ENCODE assay signal across 9 cellular contexts in genomic region chr2:226796012-226796839, GRCh38. TPM values are rescaled to one million over a fixed set of nuclear protein-coding genes. Genes with fewer than 3 reads are reported as not detected.
A peak's percentile ranks its signal among the peaks of the same experiment; 100 is the strongest.
DNase-seq lines count a peak whose midpoint lies in the region; ATAC-seq and TF ChIP-seq lines count a peak whose summit lies in the region.
"Had no signal": no experiment of that assay in that cellular context is flagged by ENCODE, and none has a peak within 500 bp of the region (broad histone marks: within the 10 kb centered on the region; RNA-seq: fewer than 3 reads in every experiment).

No MANE protein-coding gene starts in this region.

- H3K4me3 ChIP-seq in SK-N-SH (ENCODE audit: low read depth in 2 of 2, low read length in 1 of 2) (peak overlapping the region in 1 of 2 experiments; percentile 26; a peak in 2 of 4 replicates), mesenchymal stem cell (ENCODE audit: insufficient read depth in 1 of 2, low read depth in 1 of 2, low read length in 2 of 2) (peak overlapping the region; percentile 18 to 86)

- TF ChIP-seq RAD21 in SK-N-SH (IDR thresholded peaks at IDR 0.05; ENCODE audit: low read length): no peak

- H3K4me3 Mint-ChIP-seq in central memory CD8-positive, alpha-beta T cell: peak overlapping the region; percentile 16
- peak overlapping the region; percentile 85 for H3K4me3 Mint-ChIP-seq in type B pancreatic cell
- H3K4me3 Mint-ChIP-seq in activated T-helper 2 cell treated with anti-CD3 and anti-CD28 coated beads, Interferon-gamma antibody, Interleukin-2, Interleukin-4, amounts not matched to agents 10 μg/mL and 5 μg/mL and 100 μg/mL, durations not matched to agents 14 hours and 24 hours and 36 hours (ENCODE audit: low read depth): no peak overlapping the region

- peak overlapping the region in 1 of 2 experiments; percentile 46 for H3K23ac ChIP-seq in mesenchymal stem cell (ENCODE audit: low read length in 2 of 2)

- ATAC-seq in SK-N-SH treated with all-trans-retinoic acid at 6 μM for 48 hours: no peak
- no peak for ATAC-seq in central memory CD8-positive, alpha-beta T cell (replicated peaks; ENCODE audit: extremely low read depth, poor library complexity, severe bottlenecking)

- no peaks in the 10 kb centered on the region for H3K9me3 Mint-ChIP-seq in central memory CD8-positive, alpha-beta T cell
- no peaks in the 10 kb centered on the region for H3K9me3 Mint-ChIP-seq in type B pancreatic cell
- no peaks in the 10 kb centered on the region for H3K9me3 Mint-ChIP-seq in activated T-helper 2 cell treated with anti-CD3 and anti-CD28 coated beads, Interferon-gamma antibody, Interleukin-2, Interleukin-4, amounts not matched to agents 10 μg/mL and 5 μg/mL and 100 μg/mL, durations not matched to agents 14 hours and 24 hours and 36 hours

- peak overlapping the region in 1 of 2 experiments; percentile 30 for H3K14ac ChIP-seq in mesenchymal stem cell (ENCODE audit: low read length in 2 of 2)

- H4K8ac ChIP-seq in mesenchymal stem cell (ENCODE audit: low read length): peak overlapping the region; percentile 70

- H3K79me2 ChIP-seq in SK-N-SH (ENCODE audit: insufficient read depth): peaks cover 80% of the 10 kb centered on the region

- peak overlapping the region; percentile 19 for H2BK120ac ChIP-seq in mesenchymal stem cell (ENCODE audit: low read depth, low read length)

- H3K36me3 Mint-ChIP-seq in central memory CD8-positive, alpha-beta T cell (ENCODE audit: insufficient read depth): peaks cover 4% of the 10 kb centered on the region
- peaks cover 23% of the 10 kb centered on the region for H3K36me3 Mint-ChIP-seq in type B pancreatic cell
- no peaks in the 10 kb centered on the region for H3K36me3 Mint-ChIP-seq in activated T-helper 2 cell treated with anti-CD3 and anti-CD28 coated beads, Interferon-gamma antibody, Interleukin-2, Interleukin-4, amounts not matched to agents 10 μg/mL and 5 μg/mL and 100 μg/mL, durations not matched to agents 14 hours and 24 hours and 36 hours (ENCODE audit: low read depth)

- H2BK5ac ChIP-seq in mesenchymal stem cell (ENCODE audit: low read depth, low read length, poor library complexity, severe bottlenecking): no peak overlapping the region

- H3K4me1 ChIP-seq in SK-N-SH (ENCODE audit: control insufficient read depth in 1 of 2, insufficient read depth in 2 of 2, low read depth in 1 of 2, low read length in 1 of 2) (peaks cover 12 to 28% of the 10 kb centered on the region in 2 experiments; a peak in 3 of 4 replicates), mesenchymal stem cell (ENCODE audit: control insufficient read depth, insufficient read depth, low read depth, low read length) (peaks cover 35% of the 10 kb centered on the region)

- peaks cover 11% of the 10 kb centered on the region for H3K27me3 Mint-ChIP-seq in central memory CD8-positive, alpha-beta T cell
- H3K27me3 Mint-ChIP-seq in type B pancreatic cell: no peaks in the 10 kb centered on the region
- H3K27me3 Mint-ChIP-seq in activated T-helper 2 cell treated with anti-CD3 and anti-CD28 coated beads, Interferon-gamma antibody, Interleukin-2, Interleukin-4, amounts not matched to agents 10 μg/mL and 5 μg/mL and 100 μg/mL, durations not matched to agents 14 hours and 24 hours and 36 hours (ENCODE audit: low read depth): peaks cover 1% of the 10 kb centered on the region

- H3K27ac ChIP-seq in SK-N-SH (ENCODE audit: low read depth in 2 of 2, low read length in 1 of 2) (no peak overlapping the region), mesenchymal stem cell (ENCODE audit: low read length, poor library complexity, severe bottlenecking) (no peak overlapping the region)

- H3K79me1 ChIP-seq in mesenchymal stem cell (replicated peaks; ENCODE audit: low read length, poor library complexity, severe bottlenecking): no peaks in the 10 kb centered on the region

- no peak for DNase-seq in SK-N-SH
- DNase-seq in central memory CD8-positive, alpha-beta T cell (ENCODE audit: low spot score in 2 of 2): no peak
- no peak for DNase-seq in mesenchymal stem cell
- DNase-seq in type B pancreatic cell (ENCODE audit: extremely low spot score, unreplicated experiment): no peak
- no peak for DNase-seq in glomerular visceral epithelial cell (ENCODE audit: extremely low spot score)
- no peak for DNase-seq in 8988T
- DNase-seq in activated T-helper 2 cell treated with anti-CD3 and anti-CD28 coated beads, Interferon-gamma antibody, Interleukin-2, Interleukin-4, amounts not matched to agents 10 μg/mL and 5 μg/mL and 100 μg/mL, durations not matched to agents 14 hours and 24 hours and 36 hours (ENCODE audit: low spot score): no peak
- DNase-seq: activated T-cell treated with anti-CD3 and anti-CD28 coated beads for 4 hours had no signal

- H2AK5ac ChIP-seq in mesenchymal stem cell (ENCODE audit: low read length, severe bottlenecking): peak overlapping the region; percentile 1

- H2BK15ac ChIP-seq in mesenchymal stem cell (ENCODE audit: low read depth, poor library complexity, severe bottlenecking): peak overlapping the region; percentile 71

- H3K4me2 ChIP-seq in SK-N-SH (peak overlapping the region; percentile 85; the same call in 1 of the 2 replicates), mesenchymal stem cell (ENCODE audit: low read length, poor library complexity, severe bottlenecking) (peak overlapping the region; percentile 67)

- intact Hi-C loops in activated T-helper 2 cell treated with anti-CD3 and anti-CD28 coated beads, Interferon-gamma antibody, Interleukin-2, Interleukin-4, amounts not matched to agents 10 μg/mL and 5 μg/mL and 100 μg/mL, durations not matched to agents 14 hours and 24 hours and 36 hours (cut with micrococcal nuclease): loop anchor here (10.0 kb wide), 1 partner anchor 311 kb away; no protein-coding TSS in a partner anchor

- H2BK12ac ChIP-seq in mesenchymal stem cell (ENCODE audit: low read length in 2 of 2): peak overlapping the region; percentile 31 to 89

- H3K9me3 ChIP-seq in SK-N-SH: no peaks in the 10 kb centered on the region
- no peaks in the 10 kb centered on the region for H3K9me3 ChIP-seq in mesenchymal stem cell (ENCODE audit: control insufficient read depth, low read length)

- no peaks in the 10 kb centered on the region for H3F3A ChIP-seq in SK-N-SH (replicated peaks; ENCODE audit: insufficient read depth)

- no peak overlapping the region for H3K9ac ChIP-seq in SK-N-SH
- peak overlapping the region; percentile 95 for H3K9ac ChIP-seq in mesenchymal stem cell (ENCODE audit: low read length)

- H3K27me3 ChIP-seq in SK-N-SH (ENCODE audit: insufficient read depth) (no peaks in the 10 kb centered on the region), mesenchymal stem cell (ENCODE audit: control insufficient read depth in 1 of 2, insufficient read depth in 1 of 2, low read length in 2 of 2) (no peaks in the 10 kb centered on the region)

- peaks cover 10% of the 10 kb centered on the region; the same call in 1 of the 2 replicates for H4K20me1 ChIP-seq in SK-N-SH (ENCODE audit: insufficient read depth)

- peak overlapping the region; percentile 65 to 78 for H3K4ac ChIP-seq in mesenchymal stem cell (ENCODE audit: low read depth in 1 of 2, low read length in 2 of 2)

- CTCF ChIA-PET in SK-N-SH (lab: Yijun Ruan, JAX): interaction anchor here (1.6 kb wide), 1 partner anchor 189 kb away, joined by 5 read pairs; no protein-coding TSS in a partner anchor

- TF ChIP-seq CTCF in SK-N-SH (IDR thresholded peaks at IDR 0.05): no peak
- no peak for TF ChIP-seq CTCF in type B pancreatic cell (conservative IDR thresholded peaks at IDR 0.05)

- H3K36me3 ChIP-seq in SK-N-SH (replicated peaks in 1 of 2; ENCODE audit: control insufficient read depth in 1 of 2, insufficient read depth in 2 of 2, low read length in 1 of 2): peaks cover 0 to 33% of the 10 kb centered on the region in 2 experiments
- peaks cover 30 to 32% of the 10 kb centered on the region in 2 experiments for H3K36me3 ChIP-seq in mesenchymal stem cell (ENCODE audit: control insufficient read depth in 1 of 2, insufficient read depth in 2 of 2, low read depth in 1 of 2, low read length in 2 of 2)

- 92% methylated on average over 19 of the region's 25 CpGs for WGBS in SK-N-SH (ENCODE audit: low lambda C conversion rate)
- WGBS in mesenchymal stem cell: 90% methylated on average over 25 of the region's 25 CpGs

- POLR2A ChIA-PET in SK-N-SH (lab: Yijun Ruan, JAX): no interaction called here

- no peaks in the 10 kb centered on the region for H3K9me2 ChIP-seq in SK-N-SH

- no peak overlapping the region for H3K27ac Mint-ChIP-seq in central memory CD8-positive, alpha-beta T cell (ENCODE audit: low read depth)
- peak overlapping the region; percentile 26 for H3K27ac Mint-ChIP-seq in type B pancreatic cell
- no peak overlapping the region for H3K27ac Mint-ChIP-seq in activated T-helper 2 cell treated with anti-CD3 and anti-CD28 coated beads, Interferon-gamma antibody, Interleukin-2, Interleukin-4, amounts not matched to agents 10 μg/mL and 5 μg/mL and 100 μg/mL, durations not matched to agents 14 hours and 24 hours and 36 hours

- H4K91ac ChIP-seq in mesenchymal stem cell (ENCODE audit: low read length): peak overlapping the region; percentile 15

- H3K4me1 Mint-ChIP-seq in central memory CD8-positive, alpha-beta T cell: peaks cover 13% of the 10 kb centered on the region
- peaks cover 37% of the 10 kb centered on the region for H3K4me1 Mint-ChIP-seq in type B pancreatic cell (ENCODE audit: unreplicated experiment)
- H3K4me1 Mint-ChIP-seq in activated T-helper 2 cell treated with anti-CD3 and anti-CD28 coated beads, Interferon-gamma antibody, Interleukin-2, Interleukin-4, amounts not matched to agents 10 μg/mL and 5 μg/mL and 100 μg/mL, durations not matched to agents 14 hours and 24 hours and 36 hours (ENCODE audit: low read depth): peaks cover 25% of the 10 kb centered on the region

- no peak for TF ChIP-seq EP300 in SK-N-SH (IDR thresholded peaks at IDR 0.05; ENCODE audit: borderline replicate concordance in 1 of 2, low read depth in 1 of 2, low read length in 1 of 2)

- H2AFZ ChIP-seq in SK-N-SH (ENCODE audit: low read depth): no peak overlapping the region
- H2AFZ ChIP-seq in mesenchymal stem cell (ENCODE audit: low read depth, low read length): no peak overlapping the region

- H3K18ac ChIP-seq in mesenchymal stem cell (ENCODE audit: low read depth in 1 of 2, low read length in 2 of 2): peak overlapping the region; percentile 6 to 99

RNA-seq across cellular contexts. Expression of gene IRS1, which starts 3.4 kb away (rescaled TPM):
- polyA plus RNA-seq in SK-N-SH (2012; rRNA removed): 15.8 and 16.5 TPM in 2 replicates
- polyA plus RNA-seq in SK-N-SH (2012; cell fraction: cytosol; rRNA removed): 10.2 and 14.6 TPM in 2 replicates
- 11.7 and 14.7 TPM in 2 replicates for polyA plus RNA-seq in SK-N-SH (2012; cell fraction: nucleus; rRNA removed)
- 30.0 TPM for polyA plus RNA-seq in mesenchymal stem cell (2013, experiment 1 of 2)
- 28.7 TPM for polyA plus RNA-seq in mesenchymal stem cell (2013, experiment 2 of 2)
- total RNA-seq in type B pancreatic cell (ENCODE audit: low replicate concordance): 16.0 and 25.9 TPM in 2 replicates
- 1.9 and 3.1 TPM in 2 replicates for total RNA-seq in activated T-helper 2 cell treated with anti-CD3 and anti-CD28 coated beads, Interferon-gamma antibody, Interleukin-2, Interleukin-4, amounts not matched to agents 10 μg/mL and 5 μg/mL and 100 μg/mL, durations not matched to agents 14 hours and 24 hours and 36 hours

RNA-seq across cellular contexts. Expression of gene RHBDD1, which starts 39.6 kb away (rescaled TPM):
- 10.3 and 10.8 TPM in 2 replicates for polyA plus RNA-seq in SK-N-SH (2012; rRNA removed)
- polyA plus RNA-seq in SK-N-SH (2012; cell fraction: cytosol; rRNA removed): 10.6 and 11.0 TPM in 2 replicates
- 7.6 and 11.7 TPM in 2 replicates for polyA plus RNA-seq in SK-N-SH (2012; cell fraction: nucleus; rRNA removed)
- polyA plus RNA-seq in mesenchymal stem cell (2013, experiment 1 of 2): 20.6 TPM
- polyA plus RNA-seq in mesenchymal stem cell (2013, experiment 2 of 2): 20.9 TPM
- 32.0 and 34.9 TPM in 2 replicates for total RNA-seq in type B pancreatic cell (ENCODE audit: low replicate concordance)
- total RNA-seq in activated T-helper 2 cell treated with anti-CD3 and anti-CD28 coated beads, Interferon-gamma antibody, Interleukin-2, Interleukin-4, amounts not matched to agents 10 μg/mL and 5 μg/mL and 100 μg/mL, durations not matched to agents 14 hours and 24 hours and 36 hours: 40.9 and 42.2 TPM in 2 replicates
